Comparison of ENCODE assay signal across 8 cellular contexts in the genomic region with DNA sequence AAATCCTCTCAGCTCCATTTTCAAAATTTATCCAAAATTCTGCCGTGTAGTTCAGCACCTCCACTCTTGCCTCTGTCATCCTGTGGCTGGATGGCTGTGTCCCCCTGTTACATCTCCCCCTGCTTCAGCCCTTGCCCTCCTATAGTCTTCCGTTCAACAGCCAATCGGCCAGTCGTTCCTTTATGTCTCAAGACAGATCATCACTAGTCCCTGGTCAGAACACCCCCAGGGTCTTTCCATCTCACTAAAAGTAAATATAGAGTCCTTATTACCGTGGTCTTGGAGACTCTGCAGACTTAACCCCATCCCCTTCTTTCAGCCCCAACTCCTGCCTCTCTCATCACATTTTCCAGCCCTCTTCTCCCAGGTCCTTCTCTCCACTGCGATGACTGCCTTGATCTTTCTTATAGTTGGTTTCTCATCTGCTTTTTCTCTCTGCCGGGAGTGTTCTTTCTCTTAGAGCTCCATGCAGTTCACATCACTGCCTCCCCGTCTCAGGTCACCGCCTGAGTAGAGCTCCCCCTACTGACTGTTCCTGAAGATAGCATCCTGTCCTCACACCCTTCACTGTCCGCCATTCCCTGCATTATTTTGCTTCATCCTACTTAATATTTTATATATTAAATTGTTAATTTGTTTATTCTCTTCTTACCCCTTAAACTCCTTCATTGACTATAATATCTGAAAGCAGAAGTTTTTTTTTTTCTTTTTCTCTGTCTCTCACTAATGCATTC.
A peak's percentile ranks its signal among the peaks of the same experiment; 100 is the strongest.
DNase-seq lines count a peak whose midpoint lies in the region; ATAC-seq and TF ChIP-seq lines count a peak whose summit lies in the region.

No MANE protein-coding gene starts in this region.

- H3K14ac ChIP-seq in neuronal stem cell (ENCODE audit: low read length) = no peak overlapping the region

- no peak overlapping the region for H2BK5ac ChIP-seq in neuronal stem cell (ENCODE audit: low read length)

- H2BK120ac ChIP-seq in neuronal stem cell (ENCODE audit: low read depth, low read length) = no peak overlapping the region

- H2BK15ac ChIP-seq in neuronal stem cell (ENCODE audit: low read length) = no peak overlapping the region

- H3K4me3 Mint-ChIP-seq in CD14-positive monocyte = peak overlapping the region in 1 of 2 donors; percentile 36

- H3K27ac Mint-ChIP-seq in CD14-positive monocyte = no peak overlapping the region

- H3K4ac ChIP-seq in neuronal stem cell (ENCODE audit: low read length) = no peak overlapping the region

- H3K4me3 ChIP-seq in colonic mucosa (no peak overlapping the region), neuronal stem cell (ENCODE audit: low read length in 2 of 2) (no peak overlapping the region)

- H4K8ac ChIP-seq in neuronal stem cell (ENCODE audit: low read depth, low read length) = no peak overlapping the region

- no peaks in the 10 kb centered on the region for H3K9me3 Mint-ChIP-seq in CD14-positive monocyte

- H3K4me1 Mint-ChIP-seq in CD14-positive monocyte = peaks cover 6% of the 10 kb centered on the region

- H3K27ac ChIP-seq in colonic mucosa = no peak overlapping the region
- no peak overlapping the region for H3K27ac ChIP-seq in neuronal stem cell (replicated peaks; ENCODE audit: low read length)

- H3K4me2 ChIP-seq in neuronal stem cell (ENCODE audit: insufficient read depth, low read length, poor library complexity, severe bottlenecking) = no peak overlapping the region

- peak; percentile 90 for ATAC-seq in GM18870 (IDR thresholded peaks at IDR 0.05; ENCODE audit: unreplicated experiment)
- ATAC-seq in HG02884 (IDR thresholded peaks at IDR 0.05; ENCODE audit: unreplicated experiment) = peak; percentile 94

- H3K9me3 ChIP-seq in colonic mucosa (no peaks in the 10 kb centered on the region), neuronal stem cell (replicated peaks in 1 of 2; ENCODE audit: control insufficient read depth in 2 of 2, insufficient read depth in 1 of 2, low read depth in 1 of 2, low read length in 2 of 2) (no peaks in the 10 kb centered on the region)

- intact Hi-C loops in CD14-positive monocyte (cut with micrococcal nuclease) (no loop called here), colonic mucosa (cut with DNase I) (loop anchor here (10.0 kb wide), 1 partner anchor 64 kb away; no protein-coding TSS in a partner anchor)

- H2BK12ac ChIP-seq in neuronal stem cell (ENCODE audit: low read length) = no peak overlapping the region

- TF ChIP-seq CTCF in CD14-positive monocyte (IDR thresholded peaks at IDR 0.05) (peak; percentile 53), colonic mucosa (IDR thresholded peaks at IDR 0.05) (peak; percentile 63)

- H3K27me3 ChIP-seq in colonic mucosa (no peaks in the 10 kb centered on the region), neuronal stem cell (ENCODE audit: control insufficient read depth in 3 of 3, insufficient read depth in 3 of 3, low read depth in 1 of 3, low read length in 3 of 3) (no peaks in the 10 kb centered on the region)

- no peaks in the 10 kb centered on the region for H3K79me1 ChIP-seq in neuronal stem cell (ENCODE audit: low read depth, low read length)

- no peak overlapping the region for H3K9ac ChIP-seq in colonic mucosa (ENCODE audit: low read depth in 2 of 2, low read length in 2 of 2)
- no peak overlapping the region for H3K9ac ChIP-seq in neuronal stem cell (ENCODE audit: low read depth, low read length, poor library complexity)

- H3K36me3 Mint-ChIP-seq in CD14-positive monocyte = no peaks in the 10 kb centered on the region

- no peak overlapping the region for H3K23ac ChIP-seq in neuronal stem cell (ENCODE audit: low read depth, low read length, poor library complexity)

- peaks cover 2 to 7% (median 4%) of the 10 kb centered on the region in 3 donors for H3K27me3 Mint-ChIP-seq in CD14-positive monocyte (ENCODE audit: low read depth in 3 of 3)

- DNase-seq in CD14-positive monocyte (ENCODE audit: low spot score) (no peak), NCI-H2196 (lab: John Stamatoyannopoulos, UW; ENCODE audit: unreplicated experiment) (peak; percentile 0), colonic mucosa (peak; percentile 29), neuronal stem cell (ENCODE audit: low spot score) (peak; percentile 4), inferior parietal cortex (ENCODE audit: extremely low spot score) (no peak)
- DNase-seq in activated naive CD4-positive, alpha-beta T cell (lab: John Stamatoyannopoulos, UW) = no peak

- H3K4me1 ChIP-seq in colonic mucosa = no peaks in the 10 kb centered on the region
- no peaks in the 10 kb centered on the region for H3K4me1 ChIP-seq in neuronal stem cell (ENCODE audit: control insufficient read depth in 2 of 2, insufficient read depth in 1 of 2, low read depth in 1 of 2, low read length in 2 of 2)

- no peak overlapping the region for H3K18ac ChIP-seq in neuronal stem cell (ENCODE audit: low read length)

- H4K91ac ChIP-seq in neuronal stem cell (ENCODE audit: low read depth, low read length, poor library complexity) = no peak overlapping the region

- no CpG with 5 or more reads among the region's 10 CpGs for WGBS in neuronal stem cell (ENCODE audit: extremely low coverage in 2 of 2, insufficient read length in 2 of 2, insufficient replicate concordance in 1 of 2), 2 donors

- H3K36me3 ChIP-seq in colonic mucosa (no peaks in the 10 kb centered on the region), neuronal stem cell (replicated peaks in 1 of 2; ENCODE audit: control insufficient read depth in 2 of 2, insufficient read depth in 2 of 2, low read length in 2 of 2) (no peaks in the 10 kb centered on the region)

- no peak overlapping the region for H2AK5ac ChIP-seq in neuronal stem cell (ENCODE audit: low read depth, low read length)

- peak overlapping the region; percentile 68 for H2AFZ ChIP-seq in neuronal stem cell (ENCODE audit: low read length)

Comparison
In these comparisons a context has a peak if more than half of its experiments do, and no peak if none do; other contexts are left out.
1. DNase-seq: peak in NCI-H2196 (single experiment), colonic mucosa (single experiment) and neuronal stem cell (single experiment); none in CD14-positive monocyte (single experiment), inferior parietal cortex (single experiment) and activated naive CD4-positive, alpha-beta T cell (0 of 4).